Comparison of ENCODE assay signal across 1 cellular context in the genomic region with DNA sequence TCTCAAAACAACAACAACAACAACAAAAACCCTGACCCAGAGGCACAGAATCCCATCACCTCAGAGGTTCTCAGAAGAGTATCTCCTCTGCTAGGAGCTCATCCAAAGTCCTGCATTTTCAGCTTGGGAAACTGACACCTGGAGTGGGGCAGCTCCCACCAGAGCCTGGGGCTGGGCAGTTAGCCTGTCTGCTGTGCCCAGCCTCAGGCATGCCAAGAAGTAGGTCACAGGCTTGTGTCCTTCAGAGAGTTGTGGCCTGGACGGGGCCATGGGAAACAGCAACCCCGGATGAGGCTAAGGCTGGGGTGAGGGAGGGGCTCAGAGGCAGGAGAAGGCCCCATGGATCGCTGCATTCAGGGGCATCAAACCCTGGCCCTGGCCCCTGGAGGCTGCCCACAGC.
TF ChIP-seq lines count a peak whose summit lies in the region.

No MANE protein-coding gene starts in this region.

TF ChIP-seq in WTC11, 78 proteins besides CTCF, POLR2A, EP300 and RAD21 (continued from another document):
- TF ChIP-seq, protein P1, sequence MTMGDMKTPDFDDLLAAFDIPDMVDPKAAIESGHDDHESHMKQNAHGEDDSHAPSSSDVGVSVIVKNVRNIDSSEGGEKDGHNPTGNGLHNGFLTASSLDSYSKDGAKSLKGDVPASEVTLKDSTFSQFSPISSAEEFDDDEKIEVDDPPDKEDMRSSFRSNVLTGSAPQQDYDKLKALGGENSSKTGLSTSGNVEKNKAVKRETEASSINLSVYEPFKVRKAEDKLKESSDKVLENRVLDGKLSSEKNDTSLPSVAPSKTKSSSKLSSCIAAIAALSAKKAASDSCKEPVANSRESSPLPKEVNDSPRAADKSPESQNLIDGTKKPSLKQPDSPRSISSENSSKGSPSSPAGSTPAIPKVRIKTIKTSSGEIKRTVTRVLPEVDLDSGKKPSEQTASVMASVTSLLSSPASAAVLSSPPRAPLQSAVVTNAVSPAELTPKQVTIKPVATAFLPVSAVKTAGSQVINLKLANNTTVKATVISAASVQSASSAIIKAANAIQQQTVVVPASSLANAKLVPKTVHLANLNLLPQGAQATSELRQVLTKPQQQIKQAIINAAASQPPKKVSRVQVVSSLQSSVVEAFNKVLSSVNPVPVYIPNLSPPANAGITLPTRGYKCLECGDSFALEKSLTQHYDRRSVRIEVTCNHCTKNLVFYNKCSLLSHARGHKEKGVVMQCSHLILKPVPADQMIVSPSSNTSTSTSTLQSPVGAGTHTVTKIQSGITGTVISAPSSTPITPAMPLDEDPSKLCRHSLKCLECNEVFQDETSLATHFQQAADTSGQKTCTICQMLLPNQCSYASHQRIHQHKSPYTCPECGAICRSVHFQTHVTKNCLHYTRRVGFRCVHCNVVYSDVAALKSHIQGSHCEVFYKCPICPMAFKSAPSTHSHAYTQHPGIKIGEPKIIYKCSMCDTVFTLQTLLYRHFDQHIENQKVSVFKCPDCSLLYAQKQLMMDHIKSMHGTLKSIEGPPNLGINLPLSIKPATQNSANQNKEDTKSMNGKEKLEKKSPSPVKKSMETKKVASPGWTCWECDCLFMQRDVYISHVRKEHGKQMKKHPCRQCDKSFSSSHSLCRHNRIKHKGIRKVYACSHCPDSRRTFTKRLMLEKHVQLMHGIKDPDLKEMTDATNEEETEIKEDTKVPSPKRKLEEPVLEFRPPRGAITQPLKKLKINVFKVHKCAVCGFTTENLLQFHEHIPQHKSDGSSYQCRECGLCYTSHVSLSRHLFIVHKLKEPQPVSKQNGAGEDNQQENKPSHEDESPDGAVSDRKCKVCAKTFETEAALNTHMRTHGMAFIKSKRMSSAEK (CRISPR knock-in tag; IDR thresholded peaks at IDR 0.05; ENCODE audit: borderline replicate concordance): no peak
- TF ChIP-seq, protein P2, sequence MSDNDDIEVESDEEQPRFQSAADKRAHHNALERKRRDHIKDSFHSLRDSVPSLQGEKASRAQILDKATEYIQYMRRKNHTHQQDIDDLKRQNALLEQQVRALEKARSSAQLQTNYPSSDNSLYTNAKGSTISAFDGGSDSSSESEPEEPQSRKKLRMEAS (CRISPR knock-in tag; IDR thresholded peaks at IDR 0.05): no peak
- TF ChIP-seq TCF7 (CRISPR knock-in tag; IDR thresholded peaks at IDR 0.05; ENCODE audit: low read depth) (no peak), NFYB (CRISPR knock-in tag; conservative IDR thresholded peaks at IDR 0.05; ENCODE audit: low read depth) (no peak), SMAD3 (CRISPR knock-in tag; IDR thresholded peaks at IDR 0.05; ENCODE audit: borderline replicate concordance) (no peak), IRF2 (CRISPR knock-in tag; IDR thresholded peaks at IDR 0.05; ENCODE audit: borderline replicate concordance, low read depth) (no peak), NFE2L1 (CRISPR knock-in tag; IDR thresholded peaks at IDR 0.05) (no peak), MXD4 (CRISPR knock-in tag; IDR thresholded peaks at IDR 0.05; ENCODE audit: borderline replicate concordance) (no peak), CREB1 (CRISPR knock-in tag; IDR thresholded peaks at IDR 0.05) (no peak), OVOL2 (CRISPR knock-in tag; IDR thresholded peaks at IDR 0.05; ENCODE audit: borderline replicate concordance) (no peak)
- TF ChIP-seq, protein P3, sequence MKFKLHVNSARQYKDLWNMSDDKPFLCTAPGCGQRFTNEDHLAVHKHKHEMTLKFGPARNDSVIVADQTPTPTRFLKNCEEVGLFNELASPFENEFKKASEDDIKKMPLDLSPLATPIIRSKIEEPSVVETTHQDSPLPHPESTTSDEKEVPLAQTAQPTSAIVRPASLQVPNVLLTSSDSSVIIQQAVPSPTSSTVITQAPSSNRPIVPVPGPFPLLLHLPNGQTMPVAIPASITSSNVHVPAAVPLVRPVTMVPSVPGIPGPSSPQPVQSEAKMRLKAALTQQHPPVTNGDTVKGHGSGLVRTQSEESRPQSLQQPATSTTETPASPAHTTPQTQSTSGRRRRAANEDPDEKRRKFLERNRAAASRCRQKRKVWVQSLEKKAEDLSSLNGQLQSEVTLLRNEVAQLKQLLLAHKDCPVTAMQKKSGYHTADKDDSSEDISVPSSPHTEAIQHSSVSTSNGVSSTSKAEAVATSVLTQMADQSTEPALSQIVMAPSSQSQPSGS (CRISPR knock-in tag; IDR thresholded peaks at IDR 0.05; ENCODE audit: borderline replicate concordance, low read depth): no peak
- TF ChIP-seq, protein P4, sequence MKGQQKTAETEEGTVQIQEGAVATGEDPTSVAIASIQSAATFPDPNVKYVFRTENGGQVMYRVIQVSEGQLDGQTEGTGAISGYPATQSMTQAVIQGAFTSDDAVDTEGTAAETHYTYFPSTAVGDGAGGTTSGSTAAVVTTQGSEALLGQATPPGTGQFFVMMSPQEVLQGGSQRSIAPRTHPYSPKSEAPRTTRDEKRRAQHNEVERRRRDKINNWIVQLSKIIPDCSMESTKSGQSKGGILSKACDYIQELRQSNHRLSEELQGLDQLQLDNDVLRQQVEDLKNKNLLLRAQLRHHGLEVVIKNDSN (CRISPR knock-in tag; IDR thresholded peaks at IDR 0.05): no peak
TF ChIP-seq in WTC11: peak in this region for 0.
